10 cellular contexts compared by ENCODE assay signal in genomic region chr5:96256795-96257470, GRCh38.
DNase-seq lines count a peak whose midpoint lies in the region; ATAC-seq and TF ChIP-seq lines count a peak whose summit lies in the region.
"Had no signal": no experiment of that assay in that cellular context is flagged by ENCODE, and none has a peak within 500 bp of the region (broad histone marks: within the 10 kb centered on the region; RNA-seq: fewer than 3 reads in every experiment).

No MANE protein-coding gene starts in this region.

- H3K27ac ChIP-seq in foreskin keratinocyte: peak overlapping the region; percentile 40
- H3K27ac ChIP-seq: psoas muscle had no signal

- peaks cover 65% of the 10 kb centered on the region for H3K4me1 ChIP-seq in foreskin keratinocyte

- TF ChIP-seq CTCF in GM20000 (IDR thresholded peaks at IDR 0.05; ENCODE audit: extremely low read depth, missing control alignments) (peak; percentile 9), foreskin keratinocyte (conservative IDR thresholded peaks at IDR 0.05) (peak; percentile 61)

- DNase-seq in CMK (ENCODE audit: low read depth) (peak; percentile 21), GM20000 (ENCODE audit: low spot score) (peak; percentile 13), NCI-H524 (lab: John Stamatoyannopoulos, UW) (peak; percentile 75 to 91), foreskin keratinocyte (peak; percentile 84 to 92), left lobe of liver (ENCODE audit: low spot score) (no peak), NCI-H1092 treated with DMSO at 0.1 percent for 48 hours (lab: John Stamatoyannopoulos, UW) (no peak), NCI-H1048 (lab: John Stamatoyannopoulos, UW) (no peak), KG1 (lab: John Stamatoyannopoulos, UW) (no peak)
- DNase-seq: activated naive CD8-positive, alpha-beta T cell treated with anti-CD3 and anti-CD28 coated beads, Interleukin-2, amount 10 ng/mL, durations not matched to agents 7 days and 5 days had no signal

- H3K27me3 ChIP-seq in foreskin keratinocyte: no peaks in the 10 kb centered on the region

- ATAC-seq in foreskin keratinocyte (peak; percentile 92), left lobe of liver (no peak)

Comparison
In these comparisons a context has a peak if more than half of its experiments do, and no peak if none do; other contexts are left out.
1. DNase-seq: peak in CMK (single experiment), GM20000 (single experiment), NCI-H524 (2 of 2) and foreskin keratinocyte (2 of 2); none in left lobe of liver (single experiment), NCI-H1092 treated with DMSO at 0.1 percent for 48 hours (single experiment), NCI-H1048 (single experiment) and KG1 (single experiment).